Comparison of ENCODE assay signal across 9 cellular contexts in genomic region chr9:118170032-118170955, GRCh38.
DNase-seq lines count a peak whose midpoint lies in the region; ATAC-seq and TF ChIP-seq lines count a peak whose summit lies in the region.
"Had no signal": no experiment of that assay in that cellular context is flagged by ENCODE, and none has a peak within 500 bp of the region (broad histone marks: within the 10 kb centered on the region; RNA-seq: fewer than 3 reads in every experiment).

No MANE protein-coding gene starts in this region.

- H3K36me3 ChIP-seq in NT2/D1 (ENCODE audit: insufficient read depth, insufficient read length, low read length) (no peaks in the 10 kb centered on the region), esophagus muscularis mucosa (no peaks in the 10 kb centered on the region)

- H3K4me1 ChIP-seq in NT2/D1 (ENCODE audit: insufficient read depth, insufficient read length): no peaks in the 10 kb centered on the region
- H3K4me1 ChIP-seq in esophagus muscularis mucosa: no peaks in the 10 kb centered on the region

- intact Hi-C loops in esophagus muscularis mucosa (cut with DNase I): no loop called here

- H3K4me3 ChIP-seq in NT2/D1 (ENCODE audit: insufficient read length, low read depth) (no peak overlapping the region), esophagus muscularis mucosa (no peak overlapping the region)

- ATAC-seq in HG03354 (IDR thresholded peaks at IDR 0.05; ENCODE audit: poor library complexity, severe bottlenecking, unreplicated experiment): no peak

- no peak overlapping the region for H3K9ac ChIP-seq in NT2/D1 (ENCODE audit: insufficient read length, low read depth)

- TF ChIP-seq POLR2A in esophagus muscularis mucosa (IDR thresholded peaks at IDR 0.05; ENCODE audit: low read depth): no peak

- DNase-seq in D341Med (ENCODE audit: low spot score) (peak; percentile 71), HS-27A (ENCODE audit: low read depth) (peak; percentile 19), NT2/D1 (ENCODE audit: low read depth, low spot score) (peak; percentile 52), esophagus muscularis mucosa (ENCODE audit: extremely low spot score) (no peak), occipital lobe (lab: John Stamatoyannopoulos, UW) (peak; percentile 74), DMS79 treated with DMSO at 0.1 percent for 48 hours (lab: John Stamatoyannopoulos, UW) (no peak)
- DNase-seq in activated CD4-positive, alpha-beta T cell treated with anti-CD3 and anti-CD28 coated beads for 48 hours: no peak

- WGBS in esophagus muscularis mucosa: 34% methylated on average over 6 of the region's 6 CpGs

- no peak for TF ChIP-seq EP300 in esophagus muscularis mucosa (IDR thresholded peaks at IDR 0.05)

- no peak overlapping the region for H3K27ac ChIP-seq in esophagus muscularis mucosa (replicated peaks in 1 of 4)
- H3K27ac ChIP-seq: HL-60 had no signal

- TF ChIP-seq CTCF in esophagus muscularis mucosa (IDR thresholded peaks at IDR 0.05): peak in 2 of 3 experiments; percentile 25 to 40

- no peaks in the 10 kb centered on the region for H3K27me3 ChIP-seq in NT2/D1 (ENCODE audit: insufficient read depth, insufficient read length)
- peaks cover 0 to 4% (median 0%) of the 10 kb centered on the region in 4 donors for H3K27me3 ChIP-seq in esophagus muscularis mucosa

- H3K9me3 ChIP-seq in NT2/D1 (ENCODE audit: insufficient read depth, low read length) (no peaks in the 10 kb centered on the region), esophagus muscularis mucosa (no peaks in the 10 kb centered on the region)

Comparison
In these comparisons a context has a peak if more than half of its experiments do, and no peak if none do; other contexts are left out.
1. DNase-seq: peak in D341Med (single experiment), HS-27A (single experiment), NT2/D1 (single experiment) and occipital lobe (single experiment); none in esophagus muscularis mucosa (single experiment), DMS79 treated with DMSO at 0.1 percent for 48 hours (single experiment) and activated CD4-positive, alpha-beta T cell treated with anti-CD3 and anti-CD28 coated beads for 48 hours (single experiment).